In the genomic region with DNA sequence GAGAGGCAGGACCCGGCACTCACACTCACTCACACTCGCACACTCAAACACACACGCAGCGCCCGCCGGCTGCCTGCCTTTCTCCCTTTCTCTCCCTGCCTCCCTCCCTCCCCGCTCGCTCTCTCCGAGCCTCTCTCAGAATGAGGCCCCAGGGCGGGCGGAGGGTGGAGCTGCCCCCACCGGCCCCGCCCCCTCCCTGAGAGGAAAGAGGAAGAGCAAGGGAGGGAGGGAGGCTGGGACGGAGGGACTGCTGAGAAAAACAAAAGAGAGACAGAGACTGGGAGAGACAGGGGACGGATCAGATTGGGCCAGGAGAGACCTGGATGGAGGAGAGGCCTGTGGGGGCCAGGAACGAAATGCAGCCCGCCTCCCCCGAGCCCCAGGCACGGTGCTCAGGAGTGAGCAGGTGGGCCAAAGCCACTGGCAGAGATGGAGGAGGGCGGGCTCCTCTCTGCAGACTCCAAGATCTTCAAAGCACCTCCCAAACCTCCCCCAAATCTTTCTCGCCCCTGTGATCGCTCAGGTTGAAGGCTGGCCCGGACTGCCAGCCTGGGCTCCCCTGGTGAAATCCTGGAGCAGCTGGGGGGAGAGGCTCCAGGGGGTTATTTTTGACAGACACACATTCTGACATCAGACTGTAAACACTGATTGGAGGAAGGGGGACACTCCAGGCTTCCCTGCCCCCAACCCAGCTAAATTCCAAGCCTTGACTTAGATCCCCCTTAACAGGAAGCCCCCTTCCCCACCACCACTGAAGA, we compare ENCODE assay signal across 1 cellular context.
TF ChIP-seq lines count a peak whose summit lies in the region.

No MANE protein-coding gene starts in this region.

TF ChIP-seq in WTC11, 78 proteins besides CTCF, POLR2A, EP300 and RAD21 (continued from another document):
- TF ChIP-seq, protein P1, sequence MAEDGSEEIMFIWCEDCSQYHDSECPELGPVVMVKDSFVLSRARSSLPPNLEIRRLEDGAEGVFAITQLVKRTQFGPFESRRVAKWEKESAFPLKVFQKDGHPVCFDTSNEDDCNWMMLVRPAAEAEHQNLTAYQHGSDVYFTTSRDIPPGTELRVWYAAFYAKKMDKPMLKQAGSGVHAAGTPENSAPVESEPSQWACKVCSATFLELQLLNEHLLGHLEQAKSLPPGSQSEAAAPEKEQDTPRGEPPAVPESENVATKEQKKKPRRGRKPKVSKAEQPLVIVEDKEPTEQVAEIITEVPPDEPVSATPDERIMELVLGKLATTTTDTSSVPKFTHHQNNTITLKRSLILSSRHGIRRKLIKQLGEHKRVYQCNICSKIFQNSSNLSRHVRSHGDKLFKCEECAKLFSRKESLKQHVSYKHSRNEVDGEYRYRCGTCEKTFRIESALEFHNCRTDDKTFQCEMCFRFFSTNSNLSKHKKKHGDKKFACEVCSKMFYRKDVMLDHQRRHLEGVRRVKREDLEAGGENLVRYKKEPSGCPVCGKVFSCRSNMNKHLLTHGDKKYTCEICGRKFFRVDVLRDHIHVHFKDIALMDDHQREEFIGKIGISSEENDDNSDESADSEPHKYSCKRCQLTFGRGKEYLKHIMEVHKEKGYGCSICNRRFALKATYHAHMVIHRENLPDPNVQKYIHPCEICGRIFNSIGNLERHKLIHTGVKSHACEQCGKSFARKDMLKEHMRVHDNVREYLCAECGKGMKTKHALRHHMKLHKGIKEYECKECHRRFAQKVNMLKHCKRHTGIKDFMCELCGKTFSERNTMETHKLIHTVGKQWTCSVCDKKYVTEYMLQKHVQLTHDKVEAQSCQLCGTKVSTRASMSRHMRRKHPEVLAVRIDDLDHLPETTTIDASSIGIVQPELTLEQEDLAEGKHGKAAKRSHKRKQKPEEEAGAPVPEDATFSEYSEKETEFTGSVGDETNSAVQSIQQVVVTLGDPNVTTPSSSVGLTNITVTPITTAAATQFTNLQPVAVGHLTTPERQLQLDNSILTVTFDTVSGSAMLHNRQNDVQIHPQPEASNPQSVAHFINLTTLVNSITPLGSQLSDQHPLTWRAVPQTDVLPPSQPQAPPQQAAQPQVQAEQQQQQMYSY (CRISPR knock-in tag; IDR thresholded peaks at IDR 0.05), result no peak
- TF ChIP-seq ZNF232 (CRISPR knock-in tag; IDR thresholded peaks at IDR 0.05) (no peak), NFE2L1 (CRISPR knock-in tag; IDR thresholded peaks at IDR 0.05) (no peak), ATF1 (CRISPR knock-in tag; IDR thresholded peaks at IDR 0.05) (no peak), JAZF1 (CRISPR knock-in tag; IDR thresholded peaks at IDR 0.05) (no peak), NR3C1 (CRISPR knock-in tag; conservative IDR thresholded peaks at IDR 0.05; ENCODE audit: low read depth) (no peak), TEAD1 (CRISPR knock-in tag; IDR thresholded peaks at IDR 0.05) (peak; percentile 72; the same call in 1 of the 2 replicates), SMAD4 (CRISPR knock-in tag; IDR thresholded peaks at IDR 0.05) (no peak), TEAD4 (CRISPR knock-in tag; IDR thresholded peaks at IDR 0.05) (no peak), CREB1 (CRISPR knock-in tag; IDR thresholded peaks at IDR 0.05) (no peak), FOXK1 (CRISPR knock-in tag; IDR thresholded peaks at IDR 0.05) (peak; percentile 48; the same call in 1 of the 2 replicates), ELF4 (CRISPR knock-in tag; IDR thresholded peaks at IDR 0.05; ENCODE audit: low read depth) (no peak), ZBTB21 (CRISPR knock-in tag; IDR thresholded peaks at IDR 0.05; ENCODE audit: borderline replicate concordance) (peak; percentile 47; the same call in 1 of the 2 replicates)
- TF ChIP-seq, protein P2, sequence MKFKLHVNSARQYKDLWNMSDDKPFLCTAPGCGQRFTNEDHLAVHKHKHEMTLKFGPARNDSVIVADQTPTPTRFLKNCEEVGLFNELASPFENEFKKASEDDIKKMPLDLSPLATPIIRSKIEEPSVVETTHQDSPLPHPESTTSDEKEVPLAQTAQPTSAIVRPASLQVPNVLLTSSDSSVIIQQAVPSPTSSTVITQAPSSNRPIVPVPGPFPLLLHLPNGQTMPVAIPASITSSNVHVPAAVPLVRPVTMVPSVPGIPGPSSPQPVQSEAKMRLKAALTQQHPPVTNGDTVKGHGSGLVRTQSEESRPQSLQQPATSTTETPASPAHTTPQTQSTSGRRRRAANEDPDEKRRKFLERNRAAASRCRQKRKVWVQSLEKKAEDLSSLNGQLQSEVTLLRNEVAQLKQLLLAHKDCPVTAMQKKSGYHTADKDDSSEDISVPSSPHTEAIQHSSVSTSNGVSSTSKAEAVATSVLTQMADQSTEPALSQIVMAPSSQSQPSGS (CRISPR knock-in tag; IDR thresholded peaks at IDR 0.05; ENCODE audit: borderline replicate concordance, low read depth), result no peak
- TF ChIP-seq, protein P3, sequence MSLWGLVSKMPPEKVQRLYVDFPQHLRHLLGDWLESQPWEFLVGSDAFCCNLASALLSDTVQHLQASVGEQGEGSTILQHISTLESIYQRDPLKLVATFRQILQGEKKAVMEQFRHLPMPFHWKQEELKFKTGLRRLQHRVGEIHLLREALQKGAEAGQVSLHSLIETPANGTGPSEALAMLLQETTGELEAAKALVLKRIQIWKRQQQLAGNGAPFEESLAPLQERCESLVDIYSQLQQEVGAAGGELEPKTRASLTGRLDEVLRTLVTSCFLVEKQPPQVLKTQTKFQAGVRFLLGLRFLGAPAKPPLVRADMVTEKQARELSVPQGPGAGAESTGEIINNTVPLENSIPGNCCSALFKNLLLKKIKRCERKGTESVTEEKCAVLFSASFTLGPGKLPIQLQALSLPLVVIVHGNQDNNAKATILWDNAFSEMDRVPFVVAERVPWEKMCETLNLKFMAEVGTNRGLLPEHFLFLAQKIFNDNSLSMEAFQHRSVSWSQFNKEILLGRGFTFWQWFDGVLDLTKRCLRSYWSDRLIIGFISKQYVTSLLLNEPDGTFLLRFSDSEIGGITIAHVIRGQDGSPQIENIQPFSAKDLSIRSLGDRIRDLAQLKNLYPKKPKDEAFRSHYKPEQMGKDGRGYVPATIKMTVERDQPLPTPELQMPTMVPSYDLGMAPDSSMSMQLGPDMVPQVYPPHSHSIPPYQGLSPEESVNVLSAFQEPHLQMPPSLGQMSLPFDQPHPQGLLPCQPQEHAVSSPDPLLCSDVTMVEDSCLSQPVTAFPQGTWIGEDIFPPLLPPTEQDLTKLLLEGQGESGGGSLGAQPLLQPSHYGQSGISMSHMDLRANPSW (CRISPR knock-in tag; conservative IDR thresholded peaks at IDR 0.05; ENCODE audit: low read depth), result no peak
- TF ChIP-seq, protein P4, sequence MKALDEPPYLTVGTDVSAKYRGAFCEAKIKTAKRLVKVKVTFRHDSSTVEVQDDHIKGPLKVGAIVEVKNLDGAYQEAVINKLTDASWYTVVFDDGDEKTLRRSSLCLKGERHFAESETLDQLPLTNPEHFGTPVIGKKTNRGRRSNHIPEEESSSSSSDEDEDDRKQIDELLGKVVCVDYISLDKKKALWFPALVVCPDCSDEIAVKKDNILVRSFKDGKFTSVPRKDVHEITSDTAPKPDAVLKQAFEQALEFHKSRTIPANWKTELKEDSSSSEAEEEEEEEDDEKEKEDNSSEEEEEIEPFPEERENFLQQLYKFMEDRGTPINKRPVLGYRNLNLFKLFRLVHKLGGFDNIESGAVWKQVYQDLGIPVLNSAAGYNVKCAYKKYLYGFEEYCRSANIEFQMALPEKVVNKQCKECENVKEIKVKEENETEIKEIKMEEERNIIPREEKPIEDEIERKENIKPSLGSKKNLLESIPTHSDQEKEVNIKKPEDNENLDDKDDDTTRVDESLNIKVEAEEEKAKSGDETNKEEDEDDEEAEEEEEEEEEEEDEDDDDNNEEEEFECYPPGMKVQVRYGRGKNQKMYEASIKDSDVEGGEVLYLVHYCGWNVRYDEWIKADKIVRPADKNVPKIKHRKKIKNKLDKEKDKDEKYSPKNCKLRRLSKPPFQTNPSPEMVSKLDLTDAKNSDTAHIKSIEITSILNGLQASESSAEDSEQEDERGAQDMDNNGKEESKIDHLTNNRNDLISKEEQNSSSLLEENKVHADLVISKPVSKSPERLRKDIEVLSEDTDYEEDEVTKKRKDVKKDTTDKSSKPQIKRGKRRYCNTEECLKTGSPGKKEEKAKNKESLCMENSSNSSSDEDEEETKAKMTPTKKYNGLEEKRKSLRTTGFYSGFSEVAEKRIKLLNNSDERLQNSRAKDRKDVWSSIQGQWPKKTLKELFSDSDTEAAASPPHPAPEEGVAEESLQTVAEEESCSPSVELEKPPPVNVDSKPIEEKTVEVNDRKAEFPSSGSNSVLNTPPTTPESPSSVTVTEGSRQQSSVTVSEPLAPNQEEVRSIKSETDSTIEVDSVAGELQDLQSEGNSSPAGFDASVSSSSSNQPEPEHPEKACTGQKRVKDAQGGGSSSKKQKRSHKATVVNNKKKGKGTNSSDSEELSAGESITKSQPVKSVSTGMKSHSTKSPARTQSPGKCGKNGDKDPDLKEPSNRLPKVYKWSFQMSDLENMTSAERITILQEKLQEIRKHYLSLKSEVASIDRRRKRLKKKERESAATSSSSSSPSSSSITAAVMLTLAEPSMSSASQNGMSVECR (CRISPR knock-in tag; IDR thresholded peaks at IDR 0.05; ENCODE audit: borderline replicate concordance), result peak; percentile 73; the same call in 1 of the 2 replicates
- TF ChIP-seq, protein P5, sequence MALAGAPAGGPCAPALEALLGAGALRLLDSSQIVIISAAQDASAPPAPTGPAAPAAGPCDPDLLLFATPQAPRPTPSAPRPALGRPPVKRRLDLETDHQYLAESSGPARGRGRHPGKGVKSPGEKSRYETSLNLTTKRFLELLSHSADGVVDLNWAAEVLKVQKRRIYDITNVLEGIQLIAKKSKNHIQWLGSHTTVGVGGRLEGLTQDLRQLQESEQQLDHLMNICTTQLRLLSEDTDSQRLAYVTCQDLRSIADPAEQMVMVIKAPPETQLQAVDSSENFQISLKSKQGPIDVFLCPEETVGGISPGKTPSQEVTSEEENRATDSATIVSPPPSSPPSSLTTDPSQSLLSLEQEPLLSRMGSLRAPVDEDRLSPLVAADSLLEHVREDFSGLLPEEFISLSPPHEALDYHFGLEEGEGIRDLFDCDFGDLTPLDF (CRISPR knock-in tag; IDR thresholded peaks at IDR 0.05), result no peak
- TF ChIP-seq, protein P6, sequence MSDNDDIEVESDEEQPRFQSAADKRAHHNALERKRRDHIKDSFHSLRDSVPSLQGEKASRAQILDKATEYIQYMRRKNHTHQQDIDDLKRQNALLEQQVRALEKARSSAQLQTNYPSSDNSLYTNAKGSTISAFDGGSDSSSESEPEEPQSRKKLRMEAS (CRISPR knock-in tag; IDR thresholded peaks at IDR 0.05), result peak; percentile 57; the same call in 1 of the 2 replicates
- TF ChIP-seq, protein P7, sequence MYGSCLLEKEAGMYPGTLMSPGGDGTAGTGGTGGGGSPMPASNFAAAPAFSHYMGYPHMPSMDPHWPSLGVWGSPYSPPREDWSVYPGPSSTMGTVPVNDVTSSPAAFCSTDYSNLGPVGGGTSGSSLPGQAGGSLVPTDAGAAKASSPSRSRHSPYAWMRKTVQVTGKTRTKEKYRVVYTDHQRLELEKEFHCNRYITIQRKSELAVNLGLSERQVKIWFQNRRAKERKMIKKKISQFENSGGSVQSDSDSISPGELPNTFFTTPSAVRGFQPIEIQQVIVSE (CRISPR knock-in tag; IDR thresholded peaks at IDR 0.05; ENCODE audit: borderline replicate concordance), result no peak
- TF ChIP-seq, protein P8, sequence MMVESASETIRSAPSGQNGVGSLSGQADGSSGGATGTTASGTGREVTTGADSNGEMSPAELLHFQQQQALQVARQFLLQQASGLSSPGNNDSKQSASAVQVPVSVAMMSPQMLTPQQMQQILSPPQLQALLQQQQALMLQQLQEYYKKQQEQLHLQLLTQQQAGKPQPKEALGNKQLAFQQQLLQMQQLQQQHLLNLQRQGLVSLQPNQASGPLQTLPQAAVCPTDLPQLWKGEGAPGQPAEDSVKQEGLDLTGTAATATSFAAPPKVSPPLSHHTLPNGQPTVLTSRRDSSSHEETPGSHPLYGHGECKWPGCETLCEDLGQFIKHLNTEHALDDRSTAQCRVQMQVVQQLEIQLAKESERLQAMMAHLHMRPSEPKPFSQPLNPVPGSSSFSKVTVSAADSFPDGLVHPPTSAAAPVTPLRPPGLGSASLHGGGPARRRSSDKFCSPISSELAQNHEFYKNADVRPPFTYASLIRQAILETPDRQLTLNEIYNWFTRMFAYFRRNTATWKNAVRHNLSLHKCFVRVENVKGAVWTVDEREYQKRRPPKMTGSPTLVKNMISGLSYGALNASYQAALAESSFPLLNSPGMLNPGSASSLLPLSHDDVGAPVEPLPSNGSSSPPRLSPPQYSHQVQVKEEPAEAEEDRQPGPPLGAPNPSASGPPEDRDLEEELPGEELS (CRISPR knock-in tag; IDR thresholded peaks at IDR 0.05), result 0 out of 2 replicates have a peak, but pooled peaks have one; percentile 21
- TF ChIP-seq, protein P9, sequence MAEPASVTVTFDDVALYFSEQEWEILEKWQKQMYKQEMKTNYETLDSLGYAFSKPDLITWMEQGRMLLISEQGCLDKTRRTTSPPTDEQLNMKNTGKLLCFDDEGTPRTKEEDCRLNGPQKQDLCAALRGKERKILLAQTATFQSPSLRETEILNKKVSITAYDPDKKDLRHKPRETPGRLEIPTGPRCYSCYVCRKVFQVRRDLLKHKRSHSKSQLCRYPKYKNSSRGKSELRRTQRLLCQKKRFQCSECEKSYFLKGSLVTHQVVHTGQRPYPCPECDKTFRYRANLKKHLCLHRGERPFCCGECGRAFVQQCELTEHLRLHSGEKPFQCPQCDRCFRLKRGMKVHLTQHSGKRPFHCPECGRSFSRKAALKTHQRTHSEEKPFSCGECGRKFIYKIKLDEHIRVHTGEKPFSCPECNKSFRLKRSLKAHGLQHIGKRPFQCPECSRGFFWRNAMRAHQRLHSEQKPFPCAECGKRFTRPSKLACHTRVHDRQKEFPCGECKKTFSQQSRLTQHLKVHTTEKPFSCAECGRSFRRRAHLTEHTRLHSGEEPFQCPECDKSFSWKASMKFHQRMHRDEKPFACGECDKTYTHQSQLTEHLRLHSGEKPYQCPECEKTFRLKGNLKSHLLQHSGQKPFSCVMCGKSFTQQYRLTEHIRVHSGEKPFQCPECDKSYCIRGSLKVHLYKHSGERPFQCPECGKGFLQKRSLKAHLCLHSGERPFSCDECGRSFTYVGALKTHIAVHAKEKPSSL (CRISPR knock-in tag; conservative IDR thresholded peaks at IDR 0.05), result no peak
- TF ChIP-seq, protein P10, sequence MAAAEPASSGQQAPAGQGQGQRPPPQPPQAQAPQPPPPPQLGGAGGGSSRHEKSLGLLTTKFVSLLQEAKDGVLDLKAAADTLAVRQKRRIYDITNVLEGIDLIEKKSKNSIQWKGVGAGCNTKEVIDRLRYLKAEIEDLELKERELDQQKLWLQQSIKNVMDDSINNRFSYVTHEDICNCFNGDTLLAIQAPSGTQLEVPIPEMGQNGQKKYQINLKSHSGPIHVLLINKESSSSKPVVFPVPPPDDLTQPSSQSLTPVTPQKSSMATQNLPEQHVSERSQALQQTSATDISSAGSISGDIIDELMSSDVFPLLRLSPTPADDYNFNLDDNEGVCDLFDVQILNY (CRISPR knock-in tag; IDR thresholded peaks at IDR 0.05), result no peak
- TF ChIP-seq, protein P11, sequence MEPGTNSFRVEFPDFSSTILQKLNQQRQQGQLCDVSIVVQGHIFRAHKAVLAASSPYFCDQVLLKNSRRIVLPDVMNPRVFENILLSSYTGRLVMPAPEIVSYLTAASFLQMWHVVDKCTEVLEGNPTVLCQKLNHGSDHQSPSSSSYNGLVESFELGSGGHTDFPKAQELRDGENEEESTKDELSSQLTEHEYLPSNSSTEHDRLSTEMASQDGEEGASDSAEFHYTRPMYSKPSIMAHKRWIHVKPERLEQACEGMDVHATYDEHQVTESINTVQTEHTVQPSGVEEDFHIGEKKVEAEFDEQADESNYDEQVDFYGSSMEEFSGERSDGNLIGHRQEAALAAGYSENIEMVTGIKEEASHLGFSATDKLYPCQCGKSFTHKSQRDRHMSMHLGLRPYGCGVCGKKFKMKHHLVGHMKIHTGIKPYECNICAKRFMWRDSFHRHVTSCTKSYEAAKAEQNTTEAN (CRISPR knock-in tag; IDR thresholded peaks at IDR 0.05), result no peak; the same call in 1 of the 2 replicates
